Comparison of ENCODE assay signal across 36 cellular contexts in the genomic region with DNA sequence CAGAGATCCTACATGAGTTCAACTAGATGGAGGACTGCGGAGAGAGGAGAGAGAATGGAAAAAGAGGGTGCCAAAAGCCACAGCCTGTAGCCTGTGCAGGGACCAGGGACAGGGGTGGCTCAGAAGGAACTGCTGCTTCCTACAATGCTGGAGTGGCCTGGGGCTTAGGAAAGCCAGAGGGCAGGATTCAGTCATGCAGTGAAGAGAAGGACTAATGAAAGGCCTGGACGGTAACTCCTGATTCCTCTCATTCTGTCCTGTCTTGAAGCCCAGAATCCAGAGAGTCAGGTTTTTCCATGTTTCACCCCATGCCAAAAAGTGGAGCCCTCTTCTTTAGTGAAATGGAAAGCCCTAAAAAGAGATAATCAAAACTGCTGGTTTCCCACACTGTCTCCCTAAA.
"Had no signal": no experiment of that assay in that cellular context is flagged by ENCODE, and none has a peak within 500 bp of the region (broad histone marks: within the 10 kb centered on the region; RNA-seq: fewer than 3 reads in every experiment).

No MANE protein-coding gene starts in this region.

- H3K9me3 ChIP-seq: MG63 had no signal

- DNase-seq: activated CD4-positive, alpha-beta memory T cell treated with anti-CD3 and anti-CD28 coated beads, Interleukin-2, amount 10 ng/mL, durations not matched to agents 7 days and 5 days; activated CD4-positive, alpha-beta T cell treated with anti-CD3 and anti-CD28 coated beads for 1 hour; activated CD4-positive, alpha-beta T cell treated with anti-CD3 and anti-CD28 coated beads for 48 hours; activated CD4-positive, CD25-positive, alpha-beta regulatory T cell; activated CD8-positive, alpha-beta memory T cell treated with anti-CD3 and anti-CD28 coated beads for 24 hours; activated CD8-positive, alpha-beta memory T cell treated with anti-CD3 and anti-CD28 coated beads, Interleukin-2, amount 10 ng/mL, durations not matched to agents 7 days and 5 days; activated CD8-positive, alpha-beta memory T cell treated with anti-CD3 and anti-CD28 coated beads, Interleukin-2, amount 50 U/mL, for 48 hours; activated effector memory CD4-positive, alpha-beta T cell treated with Interleukin-2 at 50 U/mL for 16 hours; activated naive CD4-positive, alpha-beta T cell treated with anti-CD3 and anti-CD28 coated beads, Interleukin-2, amount 10 ng/mL, durations not matched to agents 7 days and 5 days; activated naive CD8-positive, alpha-beta T cell treated with anti-CD3 and anti-CD28 coated beads, Interleukin-2, amount 50 U/mL, for 24 hours; activated T-cell treated with anti-CD3 and anti-CD28 coated beads, Interleukin-2, amount 50 U/mL, for 48 hours; anterior cingulate cortex; caudate nucleus; cerebellar nuclear complex; Karpas-422; MG63; NCI-H1048; NCI-H1105 treated with DMSO at 0.1 percent for 48 hours; NCI-H1436; NCI-H1694 treated with DMSO at 0.1 percent for 48 hours; NCI-H2029; NCI-H510A; NCI-H526; NCI-H748 treated with DMSO at 0.1 percent for 48 hours; NK-92 treated with Interleukin-12 subunit alpha and Interleukin-12 subunit beta, amount 100 ng/mL, for 24 hours; PC-3; SIG-M5; T-cell; T-helper 2 cell; T-helper 9 cell had no signal

- FAIRE-seq: bronchial epithelial cell, RCC 7860 had no signal

- H3K27me3 ChIP-seq: MG63 had no signal

- H3K27ac ChIP-seq: RWPE1, VCaP had no signal

- H3K4me3 ChIP-seq: MG63 had no signal

- H3K36me3 ChIP-seq: MG63 had no signal

- ATAC-seq: activated CD8-positive, alpha-beta memory T cell treated with anti-CD3 and anti-CD28 coated beads, Interleukin-2, amount 10 ng/mL, durations not matched to agents 7 days and 5 days; activated naive CD8-positive, alpha-beta T cell treated with anti-CD3 and anti-CD28 coated beads, Interleukin-2, amount 50 U/mL, for 24 hours; PC-3; Right ventricle myocardium inferior; SK-N-SH treated with all-trans-retinoic acid at 6 μM for 48 hours; T-cell had no signal
